25 cellular contexts compared by ENCODE assay signal in the genomic region with DNA sequence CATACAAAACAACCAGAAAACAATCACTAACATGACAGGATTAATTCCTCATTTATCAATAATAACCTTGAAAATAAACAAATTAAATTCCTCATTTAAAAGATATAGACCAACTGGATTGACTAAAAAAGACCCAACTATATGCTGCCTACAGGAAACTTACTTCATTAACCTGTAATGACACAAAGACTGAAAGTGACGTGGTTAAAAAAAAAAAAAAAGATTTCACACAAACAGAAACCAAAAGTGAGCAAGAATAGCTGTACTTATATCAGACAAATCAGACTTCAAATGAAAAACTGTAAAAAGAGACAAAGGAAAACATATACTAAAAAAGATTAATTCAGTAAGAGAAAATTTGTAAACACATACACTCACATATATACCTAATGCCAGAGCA.
DNase-seq lines count a peak whose midpoint lies in the region; ATAC-seq and TF ChIP-seq lines count a peak whose summit lies in the region.
"Had no signal": no experiment of that assay in that cellular context is flagged by ENCODE, and none has a peak within 500 bp of the region (broad histone marks: within the 10 kb centered on the region; RNA-seq: fewer than 3 reads in every experiment).

No MANE protein-coding gene starts in this region.

- H3K4me1 ChIP-seq in ascending aorta = no peaks in the 10 kb centered on the region
- H3K4me1 ChIP-seq: gastroesophageal sphincter, upper lobe of right lung had no signal

- intact Hi-C loops in ascending aorta (cut with DNase I) = no loop called here

- H3K9me3 ChIP-seq in ascending aorta = no peaks in the 10 kb centered on the region
- H3K9me3 ChIP-seq: ovary, upper lobe of right lung had no signal

- no peak overlapping the region for H3K27ac ChIP-seq in ascending aorta
- H3K27ac ChIP-seq: gastroesophageal sphincter, ovary, SK-N-MC, upper lobe of right lung had no signal

- TF ChIP-seq CTCF in ascending aorta (IDR thresholded peaks at IDR 0.05) = no peak

- ATAC-seq in GM18508 (IDR thresholded peaks at IDR 0.05; ENCODE audit: insufficient read depth, unreplicated experiment) (peak; percentile 53), GM18907 (IDR thresholded peaks at IDR 0.05; ENCODE audit: unreplicated experiment) (peak; percentile 75), HG02610 (IDR thresholded peaks at IDR 0.05; ENCODE audit: unreplicated experiment) (peak; percentile 57), HG03457 (IDR thresholded peaks at IDR 0.05; ENCODE audit: unreplicated experiment) (peak; percentile 60)
- ATAC-seq: CD8-positive, alpha-beta T cell; gastroesophageal sphincter; GM23338; left colon; T-helper 17 cell; upper lobe of right lung had no signal

- no peaks in the 10 kb centered on the region for H3K36me3 ChIP-seq in ascending aorta
- H3K36me3 ChIP-seq: gastroesophageal sphincter, ovary, upper lobe of right lung had no signal

- no peak for DNase-seq in ascending aorta (ENCODE audit: low spot score in 2 of 2)
- DNase-seq in iPS-NIHi7 (ENCODE audit: extremely low spot score) = no peak
- no peak for DNase-seq in stimulated activated CD4-positive, alpha-beta T cell treated with anti-CD3 and anti-CD28 coated beads, Interleukin-1b, Interleukin-23, amount 100 ng/mL, for 48 hours
- no peak for DNase-seq in UCSD-AML1 (lab: John Stamatoyannopoulos, UW; ENCODE audit: unreplicated experiment)
- DNase-seq: activated naive CD4-positive, alpha-beta T cell; CD8-positive, alpha-beta T cell; cerebellar nuclear complex; HFFc6; hippocampal formation; immature natural killer cell; left colon; NCI-H1694; nephron progenitor cell; ovary; small intestine; stimulated activated CD4-positive, alpha-beta T cell treated with anti-CD3 and anti-CD28 coated beads, Interleukin-2, amount 100 ng/mL, for 24 hours; T-helper 17 cell; upper lobe of right lung had no signal

- H3K27me3 ChIP-seq in ascending aorta = no peaks in the 10 kb centered on the region
- H3K27me3 ChIP-seq: gastroesophageal sphincter, ovary, upper lobe of right lung had no signal

- no peak overlapping the region for H3K4me3 ChIP-seq in ascending aorta
- H3K4me3 ChIP-seq: gastroesophageal sphincter, GM23338, ovary, SK-N-MC, upper lobe of right lung had no signal
